In the genomic region with DNA sequence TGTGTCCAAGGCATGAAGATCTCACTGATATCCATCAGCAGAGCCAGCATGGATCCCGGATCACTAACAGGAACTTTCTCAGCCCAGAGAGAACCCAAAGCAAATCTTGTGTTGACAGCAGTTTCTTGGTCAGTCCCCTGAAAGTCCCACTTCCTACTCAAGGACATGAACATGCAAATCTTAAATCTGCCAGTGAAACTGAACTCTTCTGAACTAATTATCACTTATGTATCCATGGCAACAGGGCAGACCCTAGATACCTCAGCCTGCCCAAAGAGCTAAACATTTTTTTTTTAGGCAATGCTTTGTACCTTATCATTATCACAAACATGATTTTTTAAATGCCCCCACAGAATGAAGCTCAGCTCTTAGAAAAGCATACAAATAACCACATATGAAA, we compare ENCODE assay signal across 13 cellular contexts.
A peak's percentile ranks its signal among the peaks of the same experiment; 100 is the strongest.
DNase-seq lines count a peak whose midpoint lies in the region; ATAC-seq and TF ChIP-seq lines count a peak whose summit lies in the region.
"Had no signal": no experiment of that assay in that cellular context is flagged by ENCODE, and none has a peak within 500 bp of the region (broad histone marks: within the 10 kb centered on the region; RNA-seq: fewer than 3 reads in every experiment).

No MANE protein-coding gene starts in this region.

- H2AFZ ChIP-seq in OCI-LY7 (ENCODE audit: low read length): no peak overlapping the region
- no peak overlapping the region for H2AFZ ChIP-seq in mammary epithelial cell (ENCODE audit: low read depth, low read length)

- H3K27ac ChIP-seq in OCI-LY7 (ENCODE audit: low read depth, low read length, poor library complexity, severe bottlenecking) (no peak overlapping the region), mammary epithelial cell (ENCODE audit: insufficient read depth, low read depth, low read length) (no peak overlapping the region)

- no peak for TF ChIP-seq CTCF in OCI-LY7 (conservative IDR thresholded peaks at IDR 0.05; ENCODE audit: low read length)
- TF ChIP-seq CTCF in mammary epithelial cell (conservative IDR thresholded peaks at IDR 0.05 in 1 of 2, IDR thresholded peaks at IDR 0.05 in 1 of 2; ENCODE audit: extremely low read depth in 1 of 2, insufficient read depth in 1 of 2, low read depth in 1 of 2, low read length in 2 of 2): no peak
- no peak for TF ChIP-seq CTCF in CD14-positive monocyte (IDR thresholded peaks at IDR 0.05)

- BruUV-seq in OCI-LY7 (replicated peaks; lab: Mats Ljungman, UMichigan) (no TSS peak), mammary epithelial cell (replicated peaks; lab: Mats Ljungman, UMichigan) (no TSS peak)

- H3K4me3 ChIP-seq in OCI-LY7 (ENCODE audit: low read depth, low read length, poor library complexity, severe bottlenecking): no peak overlapping the region
- H3K4me3 ChIP-seq in mammary epithelial cell (replicated peaks in 1 of 3; ENCODE audit: insufficient read depth in 1 of 3, low read depth in 2 of 3, low read length in 3 of 3): no peak overlapping the region

- in situ Hi-C loops in mammary epithelial cell (cut with MboI; ENCODE audit: low sequenced_read_pairs in 2 of 2): no loop called here

- H4K20me1 ChIP-seq in OCI-LY7 (ENCODE audit: insufficient read depth, low read length) (no peaks in the 10 kb centered on the region), mammary epithelial cell (ENCODE audit: insufficient read depth, low read length) (no peaks in the 10 kb centered on the region)

- no peaks in the 10 kb centered on the region for H3K36me3 ChIP-seq in OCI-LY7 (ENCODE audit: insufficient read depth, low read length)
- no peaks in the 10 kb centered on the region for H3K36me3 ChIP-seq in mammary epithelial cell (ENCODE audit: insufficient read depth, low read length)

- no peak overlapping the region for H3K4me3 Mint-ChIP-seq in natural killer cell treated with Interleukin-12 subunit alpha and Interleukin-12 subunit beta and Interleukin-15 and Interleukin-18, amount 100 ng/mL, for 72 hours
- no peak overlapping the region for H3K4me3 Mint-ChIP-seq in CD14-positive monocyte
- H3K4me3 Mint-ChIP-seq: activated CD4-positive, alpha-beta T cell treated with anti-CD3 and anti-CD28 coated beads, Interleukin-2, amount 10 ng/mL, durations not matched to agents 7 days and 5 days; nephron had no signal

- ATAC-seq in GM19025 (IDR thresholded peaks at IDR 0.05; ENCODE audit: low read depth, unreplicated experiment) (peak; percentile 100), GM21576 (IDR thresholded peaks at IDR 0.05; ENCODE audit: unreplicated experiment) (peak; percentile 95), HG03066 (IDR thresholded peaks at IDR 0.05; ENCODE audit: low read depth, unreplicated experiment) (peak; percentile 95)
- no peak for ATAC-seq in natural killer cell treated with Interleukin-12 subunit alpha and Interleukin-12 subunit beta and Interleukin-15 and Interleukin-18, amount 100 ng/mL, for 72 hours

- H3K9ac ChIP-seq in mammary epithelial cell (ENCODE audit: insufficient read depth, low read length): no peak overlapping the region

- H3K4me2 ChIP-seq in OCI-LY7 (ENCODE audit: low read length) (no peak overlapping the region), mammary epithelial cell (ENCODE audit: insufficient read depth, low read depth, low read length) (no peak overlapping the region)

- no peaks in the 10 kb centered on the region for H3K4me1 Mint-ChIP-seq in natural killer cell treated with Interleukin-12 subunit alpha and Interleukin-12 subunit beta and Interleukin-15 and Interleukin-18, amount 100 ng/mL, for 72 hours (ENCODE audit: low read depth in 2 of 2)
- H3K4me1 Mint-ChIP-seq in CD14-positive monocyte: no peaks in the 10 kb centered on the region
- H3K4me1 Mint-ChIP-seq: activated CD4-positive, alpha-beta T cell treated with anti-CD3 and anti-CD28 coated beads, Interleukin-2, amount 10 ng/mL, durations not matched to agents 7 days and 5 days; nephron had no signal

- peak; percentile 1 for DNase-seq in OCI-LY7 (ENCODE audit: low spot score)
- DNase-seq in natural killer cell treated with Interleukin-12 subunit alpha and Interleukin-12 subunit beta and Interleukin-15 and Interleukin-18, amount 100 ng/mL, for 72 hours (ENCODE audit: low spot score): no peak
- DNase-seq in mammary epithelial cell: no peak
- no peak for DNase-seq in CD14-positive monocyte (ENCODE audit: low spot score)
- DNase-seq: activated CD4-positive, alpha-beta T cell treated with anti-CD3 and anti-CD28 coated beads, Interleukin-2, amount 10 ng/mL, durations not matched to agents 7 days and 5 days; activated gamma-delta T cell; COR-L47; NCI-H1105 treated with DMSO at 0.1 percent for 48 hours; NCI-H748 treated with DMSO at 0.1 percent for 48 hours had no signal

- CTCF ChIA-PET in OCI-LY7 (lab: Charles Lee; ENCODE audit: unreplicated experiment): no interaction called here
- CTCF ChIA-PET in mammary epithelial cell (lab: Charles Lee; ENCODE audit: low non-redundant PET): no interaction called here

- peaks cover 0 to 7% of the 10 kb centered on the region in 2 donors for H3K27me3 Mint-ChIP-seq in natural killer cell treated with Interleukin-12 subunit alpha and Interleukin-12 subunit beta and Interleukin-15 and Interleukin-18, amount 100 ng/mL, for 72 hours
- H3K27me3 Mint-ChIP-seq in CD14-positive monocyte (ENCODE audit: low read depth in 3 of 3): peaks cover 0 to 2% (median 0%) of the 10 kb centered on the region in 3 donors

- H3K36me3 Mint-ChIP-seq in natural killer cell treated with Interleukin-12 subunit alpha and Interleukin-12 subunit beta and Interleukin-15 and Interleukin-18, amount 100 ng/mL, for 72 hours: no peaks in the 10 kb centered on the region
- no peaks in the 10 kb centered on the region for H3K36me3 Mint-ChIP-seq in CD14-positive monocyte

- H3K79me2 ChIP-seq in OCI-LY7 (ENCODE audit: insufficient read depth, low read depth, low read length) (no peaks in the 10 kb centered on the region), mammary epithelial cell (ENCODE audit: insufficient read depth, low read length) (no peaks in the 10 kb centered on the region)

- WGBS in mammary epithelial cell (ENCODE audit: low coverage, missing lambda C conversion rate): 38% methylated on average over 1 of the region's 1 CpG

- H3K27ac Mint-ChIP-seq in natural killer cell treated with Interleukin-12 subunit alpha and Interleukin-12 subunit beta and Interleukin-15 and Interleukin-18, amount 100 ng/mL, for 72 hours: no peak overlapping the region
- no peak overlapping the region for H3K27ac Mint-ChIP-seq in CD14-positive monocyte
- H3K27ac Mint-ChIP-seq: activated CD4-positive, alpha-beta T cell treated with anti-CD3 and anti-CD28 coated beads, Interleukin-2, amount 10 ng/mL, durations not matched to agents 7 days and 5 days; nephron had no signal

- dilution Hi-C loops in mammary epithelial cell (cut with HindIII; ENCODE audit: low sequenced_read_pairs): no loop called here

- intact Hi-C loops in OCI-LY7 (cut with micrococcal nuclease; ENCODE audit: unreplicated experiment) (no loop called here), mammary epithelial cell (cut with micrococcal nuclease) (no loop called here), CD14-positive monocyte (cut with micrococcal nuclease) (no loop called here)

- POLR2A ChIA-PET in OCI-LY7 (lab: Charles Lee): no interaction called here

- H3K4me1 ChIP-seq in OCI-LY7 (ENCODE audit: insufficient read depth, low read length, poor library complexity, severe bottlenecking) (no peaks in the 10 kb centered on the region), mammary epithelial cell (ENCODE audit: insufficient read depth, low read length) (no peaks in the 10 kb centered on the region)

- H3K9me2 ChIP-seq in OCI-LY7 (ENCODE audit: insufficient read depth, low read length): no peaks in the 10 kb centered on the region

- peaks cover 4% of the 10 kb centered on the region for H3K9me3 Mint-ChIP-seq in natural killer cell treated with Interleukin-12 subunit alpha and Interleukin-12 subunit beta and Interleukin-15 and Interleukin-18, amount 100 ng/mL, for 72 hours
- H3K9me3 Mint-ChIP-seq in CD14-positive monocyte: peaks cover 0 to 7% (median 1%) of the 10 kb centered on the region in 7 donors
- H3K9me3 Mint-ChIP-seq: activated CD4-positive, alpha-beta T cell treated with anti-CD3 and anti-CD28 coated beads, Interleukin-2, amount 10 ng/mL, durations not matched to agents 7 days and 5 days; nephron had no signal

- H3K9me3 ChIP-seq in OCI-LY7 (ENCODE audit: low read length): no peaks in the 10 kb centered on the region
- peaks cover 5% of the 10 kb centered on the region for H3K9me3 ChIP-seq in mammary epithelial cell (replicated peaks; ENCODE audit: insufficient read depth, low read length)

- no peaks in the 10 kb centered on the region for H3K27me3 ChIP-seq in mammary epithelial cell (ENCODE audit: insufficient read depth, low read length)

Comparison
In these comparisons a context has a peak if more than half of its experiments do, and no peak if none do; other contexts are left out.
1. ATAC-seq: peak in GM19025 (single experiment), GM21576 (single experiment) and HG03066 (single experiment); none in natural killer cell treated with Interleukin-12 subunit alpha and Interleukin-12 subunit beta and Interleukin-15 and Interleukin-18, amount 100 ng/mL, for 72 hours (0 of 2).